ENCODE assay signal across 16 cellular contexts in genomic region chr3:138456961-138457862, GRCh38. TPM values are rescaled to one million over a fixed set of nuclear protein-coding genes. Genes with fewer than 3 reads are reported as not detected.
"Had no signal": no experiment of that assay in that cellular context is flagged by ENCODE, and none has a peak within 500 bp of the region (broad histone marks: within the 10 kb centered on the region; RNA-seq: fewer than 3 reads in every experiment).

No MANE protein-coding gene starts in this region.

- H3K27ac Mint-ChIP-seq: activated T-cell treated with anti-CD3 and anti-CD28 coated beads, Interleukin-2, amount 50 U/mL, for 72 hours; immature natural killer cell; natural killer cell treated with Interleukin-12 subunit alpha and Interleukin-12 subunit beta and Interleukin-15 and Interleukin-18, amount 100 ng/mL, for 72 hours had no signal

- H3K4me1 Mint-ChIP-seq: immature natural killer cell had no signal

- H3K9me3 Mint-ChIP-seq: activated T-cell treated with anti-CD3 and anti-CD28 coated beads, Interleukin-2, amount 50 U/mL, for 72 hours; immature natural killer cell; natural killer cell treated with Interleukin-12 subunit alpha and Interleukin-12 subunit beta and Interleukin-15 and Interleukin-18, amount 100 ng/mL, for 72 hours had no signal

- H3K4me1 ChIP-seq: colonic mucosa had no signal

- H3K4me3 Mint-ChIP-seq: activated T-cell treated with anti-CD3 and anti-CD28 coated beads, Interleukin-2, amount 50 U/mL, for 72 hours; immature natural killer cell; natural killer cell treated with Interleukin-12 subunit alpha and Interleukin-12 subunit beta and Interleukin-15 and Interleukin-18, amount 100 ng/mL, for 72 hours had no signal

- H3K4me3 ChIP-seq: cardiac muscle cell, colonic mucosa, mucosa of descending colon, sigmoid colon had no signal

- H3K36me3 Mint-ChIP-seq: immature natural killer cell; natural killer cell treated with Interleukin-12 subunit alpha and Interleukin-12 subunit beta and Interleukin-15 and Interleukin-18, amount 100 ng/mL, for 72 hours had no signal

- H3K27me3 ChIP-seq: cardiac muscle cell, colonic mucosa, sigmoid colon had no signal

- H3K36me3 ChIP-seq: cardiac muscle cell, colonic mucosa had no signal

- H3K9me3 ChIP-seq: colonic mucosa, mucosa of descending colon, sigmoid colon had no signal

- DNase-seq: activated CD4-positive, CD25-positive, alpha-beta regulatory T cell; activated naive CD4-positive, alpha-beta T cell treated with Interleukin-2 at 50 U/mL for 16 hours; activated T-cell treated with anti-CD3 and anti-CD28 coated beads, Interleukin-2, amount 50 U/mL, for 72 hours; colonic mucosa; effector CD8-positive, alpha-beta T cell; immature natural killer cell; left cardiac atrium; mammary epithelial cell; mucosa of descending colon; sigmoid colon; stimulated activated CD4-positive, alpha-beta T cell treated with anti-CD3 and anti-CD28 coated beads, Interleukin-12 subunit alpha, Interleukin-12 subunit beta, amount 100 ng/mL, for 4 hours; stimulated activated naive CD8-positive, alpha-beta T cell treated with anti-CD3 and anti-CD28 coated beads, Interleukin-15, Interleukin-2, amounts not matched to agents 100 U/mL and 50 U/mL, for 24 hours; T-helper 2 cell had no signal

- H3K27me3 Mint-ChIP-seq: natural killer cell treated with Interleukin-12 subunit alpha and Interleukin-12 subunit beta and Interleukin-15 and Interleukin-18, amount 100 ng/mL, for 72 hours had no signal

- ATAC-seq: activated T-cell treated with anti-CD3 and anti-CD28 coated beads, Interleukin-2, amount 50 U/mL, for 72 hours; mucosa of descending colon; natural killer cell treated with Interleukin-12 subunit alpha and Interleukin-12 subunit beta and Interleukin-15 and Interleukin-18, amount 100 ng/mL, for 72 hours; stimulated activated naive CD8-positive, alpha-beta T cell treated with anti-CD3 and anti-CD28 coated beads, Interleukin-15, Interleukin-2, amounts not matched to agents 100 U/mL and 50 U/mL, for 24 hours had no signal

- H3K27ac ChIP-seq: cardiac muscle cell, colonic mucosa, sigmoid colon had no signal

RNA-seq across cellular contexts. Expression of gene ESYT3, which starts 22.8 kb away (rescaled TPM):
- total RNA-seq: glomerular endothelial cell; natural killer cell treated with Interleukin-12 subunit alpha and Interleukin-12 subunit beta and Interleukin-15 and Interleukin-18, amount 100 ng/mL, for 72 hours had no signal
- polyA plus RNA-seq: immature natural killer cell had no signal
